ENCODE assay signal across 8 cellular contexts in genomic region chr5:163565492-163565891, GRCh38.
DNase-seq lines count a peak whose midpoint lies in the region; ATAC-seq and TF ChIP-seq lines count a peak whose summit lies in the region.

No MANE protein-coding gene starts in this region.

- H3K36me3 ChIP-seq in endocrine pancreas (ENCODE audit: control insufficient read depth, insufficient read depth, low read length) (no peaks in the 10 kb centered on the region), neuron (ENCODE audit: insufficient read depth, low read length) (no peaks in the 10 kb centered on the region)

- no peak for TF ChIP-seq CTCF in LNCaP clone FGC (IDR thresholded peaks at IDR 0.05; ENCODE audit: control insufficient read depth, extremely low read depth, insufficient read depth)

- peaks cover 19% of the 10 kb centered on the region for H3K4me1 ChIP-seq in endocrine pancreas (ENCODE audit: control insufficient read depth, insufficient read depth, low read length)
- H3K4me1 ChIP-seq in neuron (ENCODE audit: insufficient read depth, low read length) = peaks cover 65% of the 10 kb centered on the region

- no peaks in the 10 kb centered on the region for H3K9me3 ChIP-seq in endocrine pancreas (ENCODE audit: control insufficient read depth, low read length)
- no peaks in the 10 kb centered on the region for H3K9me3 ChIP-seq in neuron (ENCODE audit: low read length)

- H2AFZ ChIP-seq in neuron (ENCODE audit: low read depth, low read length) = peak overlapping the region; percentile 70

- no peak overlapping the region for H3K9ac ChIP-seq in endocrine pancreas (ENCODE audit: control insufficient read depth, insufficient read depth, low read length)

- ATAC-seq in GM18870 (IDR thresholded peaks at IDR 0.05; ENCODE audit: unreplicated experiment) (peak; percentile 2), GM21367 (IDR thresholded peaks at IDR 0.05; ENCODE audit: unreplicated experiment) (no peak)

- no peak for DNase-seq in LNCaP clone FGC (ENCODE audit: low read depth)
- no peak for DNase-seq in DMS79 treated with DMSO at 0.1 percent for 48 hours (lab: John Stamatoyannopoulos, UW)
- no peak for DNase-seq in stimulated activated naive CD4-positive, alpha-beta T cell (lab: John Stamatoyannopoulos, UW)
- no peak for DNase-seq in NCI-H1694 treated with DMSO at 0.1 percent for 48 hours (lab: John Stamatoyannopoulos, UW)

- H3K27me3 ChIP-seq in endocrine pancreas (ENCODE audit: control insufficient read depth, insufficient read depth, low read length) = no peaks in the 10 kb centered on the region
- H3K27me3 ChIP-seq in neuron (ENCODE audit: insufficient read depth, low read length) = no peaks in the 10 kb centered on the region

- peak overlapping the region; percentile 37 for H3K4me3 ChIP-seq in LNCaP clone FGC (ENCODE audit: low read depth, low read length)
- H3K4me3 ChIP-seq in endocrine pancreas (ENCODE audit: control insufficient read depth, insufficient read depth, low read length) = peak overlapping the region; percentile 3
- H3K4me3 ChIP-seq in neuron (ENCODE audit: low read length) = peak overlapping the region; percentile 48
